Comparison of ENCODE assay signal across 27 cellular contexts in the genomic region with DNA sequence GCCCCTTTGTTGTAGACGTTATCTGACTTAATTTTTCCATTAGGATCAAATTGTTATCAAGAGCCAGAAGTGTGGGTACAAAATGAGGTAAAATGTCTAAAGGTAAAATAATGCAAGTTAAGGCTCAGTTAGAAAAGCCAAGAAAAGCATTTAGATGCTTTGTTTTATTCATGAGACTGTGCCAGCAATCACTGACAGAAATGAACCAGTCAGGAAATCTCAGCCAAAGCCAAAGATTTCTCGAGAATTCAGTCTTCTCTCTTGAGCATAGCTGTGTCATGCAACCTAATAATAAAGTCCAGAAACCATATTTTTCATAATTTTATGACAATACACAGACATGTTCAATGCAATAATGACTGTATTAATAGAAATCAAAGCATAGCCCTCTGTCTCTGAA.
"Had no signal": no experiment of that assay in that cellular context is flagged by ENCODE, and none has a peak within 500 bp of the region (broad histone marks: within the 10 kb centered on the region; RNA-seq: fewer than 3 reads in every experiment).

No MANE protein-coding gene starts in this region.

- FAIRE-seq: bronchial epithelial cell had no signal

- H3K27ac ChIP-seq: adrenal gland, brain microvascular endothelial cell, coronary artery, dorsolateral prefrontal cortex, gastroesophageal sphincter, heart right ventricle had no signal

- H3K4me3 ChIP-seq: adrenal gland, coronary artery, dorsolateral prefrontal cortex, gastroesophageal sphincter, heart right ventricle had no signal

- H3K4me1 ChIP-seq: adrenal gland had no signal

- H3K9me3 ChIP-seq: adrenal gland, gastroesophageal sphincter, heart right ventricle had no signal

- H3K36me3 ChIP-seq: adrenal gland, brain microvascular endothelial cell, gastroesophageal sphincter, heart right ventricle had no signal

- ATAC-seq: activated CD4-positive, alpha-beta T cell treated with anti-CD3 and anti-CD28 coated beads for 36 hours; activated CD8-positive, alpha-beta memory T cell treated with anti-CD3 and anti-CD28 coated beads, Interleukin-2, amount 10 ng/mL, durations not matched to agents 7 days and 5 days; activated CD8-positive, alpha-beta T cell treated with anti-CD3 and anti-CD28 coated beads, Interleukin-2, amount 10 ng/mL, durations not matched to agents 7 days and 5 days; activated naive CD8-positive, alpha-beta T cell treated with anti-CD3 and anti-CD28 coated beads, Interleukin-2, amount 50 U/mL, for 24 hours; esophagus mucosa; gastroesophageal sphincter; heart right ventricle had no signal

- DNase-seq: activated CD4-positive, alpha-beta memory T cell treated with anti-CD3 and anti-CD28 coated beads for 36 hours; activated CD4-positive, alpha-beta T cell treated with anti-CD3 and anti-CD28 coated beads for 36 hours; activated CD4-positive, alpha-beta T cell treated with anti-CD3 and anti-CD28 coated beads, Interleukin-2, amount 10 ng/mL, durations not matched to agents 24 days and 14 days; activated CD4-positive, CD25-positive, alpha-beta regulatory T cell; activated CD4-positive, CD25-positive, alpha-beta regulatory T cell treated with anti-CD3 and anti-CD28 coated beads, Interleukin-2, amount 50 U/mL, for 72 hours; activated CD8-positive, alpha-beta memory T cell treated with anti-CD3 and anti-CD28 coated beads, Interleukin-2, amount 10 ng/mL, durations not matched to agents 7 days and 5 days; activated CD8-positive, alpha-beta memory T cell treated with anti-CD3 and anti-CD28 coated beads, Interleukin-2, amount 50 U/mL, for 4 hours; activated CD8-positive, alpha-beta T cell treated with anti-CD3 and anti-CD28 coated beads, Interleukin-2, amount 10 ng/mL, durations not matched to agents 7 days and 5 days; activated effector memory CD4-positive, alpha-beta T cell treated with anti-CD3 and anti-CD28 coated beads, Interleukin-2, amount 50 U/mL, for 16 hours; activated naive CD4-positive, alpha-beta T cell treated with anti-CD3 and anti-CD28 coated beads for 36 hours; activated naive CD8-positive, alpha-beta T cell treated with anti-CD3 and anti-CD28 coated beads for 36 hours; activated naive CD8-positive, alpha-beta T cell treated with anti-CD3 and anti-CD28 coated beads, Interleukin-2, amount 50 U/mL, for 24 hours; activated T-cell treated with anti-CD3 and anti-CD28 coated beads, Interleukin-2, amount 50 U/mL, for 1 hour; activated T-cell treated with anti-CD3 and anti-CD28 coated beads, Interleukin-2, amount 50 U/mL, for 48 hours; adrenal gland; amygdala; aorta; brain microvascular endothelial cell; dorsolateral prefrontal cortex; effector memory CD4-positive, alpha-beta T cell; endodermal cell; foreskin melanocyte; heart right ventricle had no signal

- H3K27me3 ChIP-seq: adrenal gland, brain microvascular endothelial cell, dorsolateral prefrontal cortex, gastroesophageal sphincter, heart right ventricle had no signal
